In genomic region chr10:130022071-130022470, GRCh38 we compare ENCODE assay signal across 18 cellular contexts. TPM values are rescaled to one million over a fixed set of nuclear protein-coding genes. Genes with fewer than 3 reads are reported as not detected.
"Had no signal": no experiment of that assay in that cellular context is flagged by ENCODE, and none has a peak within 500 bp of the region (broad histone marks: within the 10 kb centered on the region; RNA-seq: fewer than 3 reads in every experiment).

No MANE protein-coding gene starts in this region.

- H3K27me3 ChIP-seq: adrenal gland, colonic mucosa, sigmoid colon, suprapubic skin had no signal

- H3K4me3 Mint-ChIP-seq: activated CD4-positive, alpha-beta T cell treated with anti-CD3 and anti-CD28 coated beads for 36 hours; activated naive CD4-positive, alpha-beta T cell treated with anti-CD3 and anti-CD28 coated beads, Interleukin-2, amount 10 ng/mL, durations not matched to agents 7 days and 5 days; natural killer cell; T-cell; type B pancreatic cell had no signal

- H3K36me3 Mint-ChIP-seq: activated naive CD4-positive, alpha-beta T cell treated with anti-CD3 and anti-CD28 coated beads, Interleukin-2, amount 10 ng/mL, durations not matched to agents 7 days and 5 days; natural killer cell; T-cell; type B pancreatic cell had no signal

- ATAC-seq: natural killer cell; stimulated activated naive CD8-positive, alpha-beta T cell treated with anti-CD3 and anti-CD28 coated beads, Interleukin-15, Interleukin-2, amounts not matched to agents 100 U/mL and 50 U/mL, for 24 hours; T-cell had no signal

- H3K9me3 Mint-ChIP-seq: activated naive CD4-positive, alpha-beta T cell treated with anti-CD3 and anti-CD28 coated beads, Interleukin-2, amount 10 ng/mL, durations not matched to agents 7 days and 5 days; activated T-helper 2 cell treated with anti-CD3 and anti-CD28 coated beads, Interferon-gamma antibody, Interleukin-2, Interleukin-4, amounts not matched to agents 10 μg/mL and 5 μg/mL and 100 μg/mL, durations not matched to agents 14 hours and 24 hours and 36 hours; natural killer cell; T-cell; type B pancreatic cell had no signal

- H3K27ac Mint-ChIP-seq: activated CD4-positive, alpha-beta T cell treated with anti-CD3 and anti-CD28 coated beads for 36 hours; activated naive CD4-positive, alpha-beta T cell treated with anti-CD3 and anti-CD28 coated beads, Interleukin-2, amount 10 ng/mL, durations not matched to agents 7 days and 5 days; activated T-helper 2 cell treated with anti-CD3 and anti-CD28 coated beads, Interferon-gamma antibody, Interleukin-2, Interleukin-4, amounts not matched to agents 10 μg/mL and 5 μg/mL and 100 μg/mL, durations not matched to agents 14 hours and 24 hours and 36 hours; natural killer cell; T-cell; type B pancreatic cell had no signal

- DNase-seq: activated naive CD4-positive, alpha-beta T cell treated with anti-CD3 and anti-CD28 coated beads, Interleukin-2, amount 10 ng/mL, durations not matched to agents 7 days and 5 days; colonic mucosa; effector memory CD4-positive, alpha-beta T cell; hippocampal formation; natural killer cell; sigmoid colon; stimulated activated CD4-positive, alpha-beta T cell treated with anti-CD3 and anti-CD28 coated beads, Interleukin-4, amount 100 ng/mL, for 1 hour; stimulated activated CD8-positive, alpha-beta memory T cell treated with anti-CD3 and anti-CD28 coated beads, Interleukin-4, amount 100 ng/mL, for 48 hours; stimulated activated naive CD8-positive, alpha-beta T cell treated with anti-CD3 and anti-CD28 coated beads, Interleukin-15, Interleukin-2, amounts not matched to agents 100 U/mL and 50 U/mL, for 24 hours had no signal

- H3K36me3 ChIP-seq: adrenal gland, colonic mucosa, sigmoid colon, suprapubic skin had no signal

- H3K4me1 ChIP-seq: adrenal gland, colonic mucosa, sigmoid colon had no signal

- H3K4me3 ChIP-seq: adrenal gland, colonic mucosa, lung, sigmoid colon, suprapubic skin had no signal

- H3K4me1 Mint-ChIP-seq: activated CD4-positive, alpha-beta T cell treated with anti-CD3 and anti-CD28 coated beads for 36 hours; natural killer cell had no signal

- H3K9me3 ChIP-seq: adrenal gland, colonic mucosa, sigmoid colon, suprapubic skin had no signal

- H3K27me3 Mint-ChIP-seq: activated CD4-positive, alpha-beta T cell treated with anti-CD3 and anti-CD28 coated beads for 36 hours had no signal

- H3K27ac ChIP-seq: adrenal gland, colonic mucosa, sigmoid colon, suprapubic skin, VCaP had no signal

RNA-seq across cellular contexts. Expression of gene EBF3, which starts 58.0 kb away (rescaled TPM):
- total RNA-seq: activated CD4-positive, alpha-beta T cell treated with anti-CD3 and anti-CD28 coated beads for 36 hours; activated CD8-positive, alpha-beta memory T cell treated with anti-CD3 and anti-CD28 coated beads for 36 hours; activated T-helper 2 cell treated with anti-CD3 and anti-CD28 coated beads, Interferon-gamma antibody, Interleukin-2, Interleukin-4, amounts not matched to agents 10 μg/mL and 5 μg/mL and 100 μg/mL, durations not matched to agents 14 hours and 24 hours and 36 hours; natural killer cell; T-cell had no signal
